Comparison of ENCODE assay signal across 28 cellular contexts in the genomic region with DNA sequence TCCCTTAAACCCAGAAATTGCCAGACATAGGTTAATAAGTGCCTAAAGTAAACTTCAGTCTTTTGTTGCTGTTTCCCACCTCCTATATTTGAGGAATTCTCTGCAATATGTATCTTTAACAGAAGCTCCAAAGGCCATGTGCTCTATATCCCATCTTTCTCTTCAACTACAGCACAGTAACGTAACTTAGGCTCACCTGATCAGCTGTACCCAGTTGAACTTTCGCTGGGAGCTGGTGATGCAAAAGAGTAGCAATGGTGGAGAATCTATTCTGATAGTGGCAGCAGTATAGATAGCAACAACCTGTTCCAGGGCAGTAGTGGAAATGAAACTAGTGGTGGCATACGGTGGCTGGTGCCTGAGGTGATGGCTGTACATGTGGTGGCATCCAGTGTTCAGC.
"Had no signal": no experiment of that assay in that cellular context is flagged by ENCODE, and none has a peak within 500 bp of the region (broad histone marks: within the 10 kb centered on the region; RNA-seq: fewer than 3 reads in every experiment).

No MANE protein-coding gene starts in this region.

- H3K36me3 Mint-ChIP-seq: naive thymus-derived CD4-positive, alpha-beta T cell; neural progenitor cell; stimulated activated memory B cell treated with anti-CD40 and anti-IgM and Interleukin-4, amounts not matched to agents 10 μg/mL and 1 μg/mL and 100 μg/mL, for 72 hours; type B pancreatic cell had no signal

- H3K27ac ChIP-seq: colonic mucosa, epithelial cell of prostate, gastrocnemius medialis, left lung, neural progenitor cell, psoas muscle, skin epidermis, spleen, testis, tibial artery had no signal

- H3K27ac Mint-ChIP-seq: dendritic cell treated with granulocyte-macrophage colony-stimulating factor and Interleukin-4, amounts not matched to agents 40 ng/mL and 50 ng/mL, for 4 days; endodermal cell; naive thymus-derived CD4-positive, alpha-beta T cell; nephron; neural progenitor cell; stimulated activated memory B cell treated with anti-CD40 and anti-IgM and Interleukin-4, amounts not matched to agents 10 μg/mL and 1 μg/mL and 100 μg/mL, for 72 hours; type B pancreatic cell had no signal

- H3K4me3 ChIP-seq: colonic mucosa, gastrocnemius medialis, left lung, neural progenitor cell, psoas muscle, skin epidermis, spleen, testis, tibial artery had no signal

- H3K4me2 ChIP-seq: neural progenitor cell had no signal

- H3K27me3 Mint-ChIP-seq: stimulated activated memory B cell treated with anti-CD40 and anti-IgM and Interleukin-4, amounts not matched to agents 10 μg/mL and 1 μg/mL and 100 μg/mL, for 72 hours had no signal

- H2AFZ ChIP-seq: neural progenitor cell had no signal

- H3K9me3 Mint-ChIP-seq: dendritic cell treated with granulocyte-macrophage colony-stimulating factor and Interleukin-4, amounts not matched to agents 40 ng/mL and 50 ng/mL, for 4 days; endodermal cell; nephron; neural progenitor cell; stimulated activated memory B cell treated with anti-CD40 and anti-IgM and Interleukin-4, amounts not matched to agents 10 μg/mL and 1 μg/mL and 100 μg/mL, for 72 hours; type B pancreatic cell had no signal

- H3K4me1 Mint-ChIP-seq: naive thymus-derived CD4-positive, alpha-beta T cell; nephron; neural progenitor cell had no signal

- H3K9ac ChIP-seq: neural progenitor cell had no signal

- H3K4me1 ChIP-seq: colonic mucosa, gastrocnemius medialis, left lung, neural progenitor cell, psoas muscle, spleen, testis, tibial artery had no signal

- DNase-seq: colonic mucosa; effector CD8-positive, alpha-beta T cell; endodermal cell; foreskin fibroblast; gastrocnemius medialis; head of caudate nucleus; left cardiac atrium; left lung; mesendoderm; midbrain; naive thymus-derived CD4-positive, alpha-beta T cell; posterior cingulate gyrus; psoas muscle; right cardiac atrium; spleen; stimulated activated CD4-positive, alpha-beta T cell treated with anti-CD3 and anti-CD28 coated beads, Interleukin-4, amount 100 ng/mL, for 4 hours; stimulated activated naive CD8-positive, alpha-beta T cell treated with anti-CD3 and anti-CD28 coated beads, Interleukin-15, Interleukin-2, amounts not matched to agents 100 U/mL and 50 U/mL, for 24 hours; substantia nigra; testis; tibial artery had no signal

- H3K27me3 ChIP-seq: colonic mucosa, neural progenitor cell, testis had no signal

- H3K36me3 ChIP-seq: colonic mucosa, gastrocnemius medialis, left lung, neural progenitor cell, spleen, tibial artery had no signal

- H3K4me3 Mint-ChIP-seq: dendritic cell treated with granulocyte-macrophage colony-stimulating factor and Interleukin-4, amounts not matched to agents 40 ng/mL and 50 ng/mL, for 4 days; endodermal cell; naive thymus-derived CD4-positive, alpha-beta T cell; nephron; neural progenitor cell; stimulated activated memory B cell treated with anti-CD40 and anti-IgM and Interleukin-4, amounts not matched to agents 10 μg/mL and 1 μg/mL and 100 μg/mL, for 72 hours; type B pancreatic cell had no signal

- H3K9me3 ChIP-seq: colonic mucosa, gastrocnemius medialis, left lung, psoas muscle, spleen, testis, tibial artery had no signal

- ATAC-seq: esophagus mucosa; gastrocnemius medialis; left cardiac atrium; left lung; naive thymus-derived CD4-positive, alpha-beta T cell; psoas muscle; right cardiac atrium; stimulated activated memory B cell treated with anti-CD40 and anti-IgM and Interleukin-4, amounts not matched to agents 10 μg/mL and 1 μg/mL and 100 μg/mL, for 72 hours; stimulated activated naive CD8-positive, alpha-beta T cell treated with anti-CD3 and anti-CD28 coated beads, Interleukin-15, Interleukin-2, amounts not matched to agents 100 U/mL and 50 U/mL, for 24 hours had no signal
